Comparison of ENCODE assay signal across 1 cellular context in genomic region chr6:112086744-112087135, GRCh38.
TF ChIP-seq lines count a peak whose summit lies in the region.

No MANE protein-coding gene starts in this region.

TF ChIP-seq in K562, 482 proteins besides CTCF, POLR2A, EP300 and RAD21 (continued from another document):
- TF ChIP-seq, protein P1, sequence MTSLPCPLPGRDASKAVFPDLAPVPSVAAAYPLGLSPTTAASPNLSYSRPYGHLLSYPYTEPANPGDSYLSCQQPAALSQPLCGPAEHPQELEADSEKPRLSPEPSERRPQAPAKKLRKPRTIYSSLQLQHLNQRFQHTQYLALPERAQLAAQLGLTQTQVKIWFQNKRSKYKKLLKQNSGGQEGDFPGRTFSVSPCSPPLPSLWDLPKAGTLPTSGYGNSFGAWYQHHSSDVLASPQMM (CRISPR knock-in tag; IDR thresholded peaks at IDR 0.05) = no peak
- TF ChIP-seq MED1 (CRISPR knock-in tag; IDR thresholded peaks at IDR 0.05; ENCODE audit: borderline replicate concordance) = no peak
- no peak for TF ChIP-seq ZNF212 (CRISPR knock-in tag; IDR thresholded peaks at IDR 0.05)
